In genomic region chr1:44819594-44820327, GRCh38 we compare ENCODE assay signal across 8 cellular contexts. TPM values are rescaled to one million over a fixed set of nuclear protein-coding genes. Genes with fewer than 3 reads are reported as not detected.
DNase-seq lines count a peak whose midpoint lies in the region; ATAC-seq and TF ChIP-seq lines count a peak whose summit lies in the region.

No MANE protein-coding gene starts in this region.

- TF ChIP-seq POLR2A in transverse colon (IDR thresholded peaks at IDR 0.05) = peak; percentile 98

- intact Hi-C loops in Right ventricle myocardium superior (cut with DNase I) = no loop called here
- intact Hi-C loops in transverse colon (cut with DNase I; ENCODE audit: low total_unique reads) = no loop called here

- peak overlapping the region; percentile 56 for H2AFZ ChIP-seq in parathyroid adenoma

- 0% methylated on average over 17 to 34 of the region's 34 CpGs for WGBS in transverse colon (ENCODE audit: low coverage in 1 of 2), 2 donors

- peaks cover 14% of the 10 kb centered on the region for H3K4me1 ChIP-seq in CD8-positive, alpha-beta memory T cell (ENCODE audit: insufficient read depth, low read length)
- H3K4me1 ChIP-seq in parathyroid adenoma (no peaks in the 10 kb centered on the region), transverse colon (peaks cover 3 to 23% (median 12%) of the 10 kb centered on the region in 4 donors)

- peak overlapping the region; percentile 99 for H3K27ac ChIP-seq in CD8-positive, alpha-beta memory T cell (ENCODE audit: low read depth, low read length)
- H3K27ac ChIP-seq in SK-N-MC = peak overlapping the region; percentile 88
- H3K27ac ChIP-seq in parathyroid adenoma = peak overlapping the region; percentile 74
- peak overlapping the region; percentile 90 to 94 (median 90) for H3K27ac ChIP-seq in transverse colon

- no peaks in the 10 kb centered on the region for H3K9me3 ChIP-seq in CD8-positive, alpha-beta memory T cell (ENCODE audit: low read length)
- H3K9me3 ChIP-seq in SK-N-MC (ENCODE audit: low read depth, low read length) (no peaks in the 10 kb centered on the region), parathyroid adenoma (ENCODE audit: control insufficient read depth, low read length) (no peaks in the 10 kb centered on the region), transverse colon (no peaks in the 10 kb centered on the region)

- CTCF ChIA-PET in CD8-positive, alpha-beta memory T cell (lab: Charles Lee) = interaction anchor here (0.8 to 11.7 kb wide), 11 partner anchors 10 to 521 kb away, joined by 3 to 112 read pairs (median 5); partner anchors contain the start of genes BTBD19, HECTD3, MUTYH and PLK3

- H3K36me3 Mint-ChIP-seq in CD8-positive, alpha-beta memory T cell = peaks cover 0 to 5% (median 0%) of the 10 kb centered on the region in 3 donors
- H3K36me3 Mint-ChIP-seq in activated naive CD8-positive, alpha-beta T cell treated with anti-CD3 and anti-CD28 coated beads, Interleukin-2, amount 10 ng/mL, durations not matched to agents 7 days and 5 days = peaks cover 6% of the 10 kb centered on the region

- H3K9me3 Mint-ChIP-seq in CD8-positive, alpha-beta memory T cell = no peaks in the 10 kb centered on the region
- no peaks in the 10 kb centered on the region for H3K9me3 Mint-ChIP-seq in activated naive CD8-positive, alpha-beta T cell treated with anti-CD3 and anti-CD28 coated beads, Interleukin-2, amount 10 ng/mL, durations not matched to agents 7 days and 5 days

- peak overlapping the region; percentile 91 to 98 (median 95) for H3K4me3 Mint-ChIP-seq in CD8-positive, alpha-beta memory T cell
- H3K4me3 Mint-ChIP-seq in activated naive CD8-positive, alpha-beta T cell treated with anti-CD3 and anti-CD28 coated beads, Interleukin-2, amount 10 ng/mL, durations not matched to agents 7 days and 5 days = peak overlapping the region; percentile 92

- peak; percentile 65 to 89 (median 85) for DNase-seq in CD8-positive, alpha-beta memory T cell
- peak; percentile 90 for DNase-seq in HK-2 (ENCODE audit: unreplicated experiment)
- DNase-seq in SK-N-MC (ENCODE audit: low read depth, low spot score) = peak; percentile 90
- DNase-seq in activated naive CD8-positive, alpha-beta T cell treated with anti-CD3 and anti-CD28 coated beads, Interleukin-2, amount 10 ng/mL, durations not matched to agents 7 days and 5 days = peak; percentile 84
- DNase-seq in Right ventricle myocardium superior = peak; percentile 88
- peak; percentile 86 for DNase-seq in transverse colon

- peak overlapping the region; percentile 72 for H3K4me3 ChIP-seq in CD8-positive, alpha-beta memory T cell (ENCODE audit: low read length)
- H3K4me3 ChIP-seq in SK-N-MC = peak overlapping the region; percentile 72
- H3K4me3 ChIP-seq in parathyroid adenoma (ENCODE audit: low read depth, low read length) = peak overlapping the region; percentile 48
- peak overlapping the region; percentile 27 to 57 (median 42) for H3K4me3 ChIP-seq in transverse colon

- peak overlapping the region; percentile 30 for H3K4me2 ChIP-seq in parathyroid adenoma (ENCODE audit: low read length)

- peak overlapping the region; percentile 65 for H3K9ac ChIP-seq in SK-N-MC (ENCODE audit: insufficient read length)
- H3K9ac ChIP-seq in parathyroid adenoma = no peak overlapping the region

- peak overlapping the region; percentile 100 for H3K27ac Mint-ChIP-seq in CD8-positive, alpha-beta memory T cell
- H3K27ac Mint-ChIP-seq in activated naive CD8-positive, alpha-beta T cell treated with anti-CD3 and anti-CD28 coated beads, Interleukin-2, amount 10 ng/mL, durations not matched to agents 7 days and 5 days = peak overlapping the region; percentile 99

- POLR2A ChIA-PET in CD8-positive, alpha-beta memory T cell (lab: Charles Lee) = interaction anchor here (0.7 to 7.5 kb wide), 16 partner anchors 11 to 520 kb away, joined by 3 to 122 read pairs (median 6); partner anchors contain the start of genes BEST4, BTBD19, DYNLT4 and HECTD3
- POLR2A ChIA-PET in activated naive CD8-positive, alpha-beta T cell treated with anti-CD3 and anti-CD28 coated beads, Interleukin-2, amount 10 ng/mL, durations not matched to agents 7 days and 5 days (lab: Charles Lee) = interaction anchor here (0.6 to 7.9 kb wide), 31 partner anchors 10 to 672 kb away, joined by 3 to 360 read pairs (median 5); partner anchors contain the start of genes BEST4, BTBD19, DYNLT4 and EIF2B3

- peak; percentile 74 for ATAC-seq in GM19463 (IDR thresholded peaks at IDR 0.05; ENCODE audit: unreplicated experiment)
- ATAC-seq in activated naive CD8-positive, alpha-beta T cell treated with anti-CD3 and anti-CD28 coated beads, Interleukin-2, amount 10 ng/mL, durations not matched to agents 7 days and 5 days (ENCODE audit: low read depth) = peak; percentile 88
- ATAC-seq in Right ventricle myocardium superior (ENCODE audit: poor library complexity) = peak; percentile 92

- in situ Hi-C loops in transverse colon (cut with MboI; ENCODE audit: low pct_ligation_motif_present in 1 of 4, low pct_unique_long_range_greater_than_20kb in 1 of 4, low sequenced_read_pairs in 3 of 4) = no loop called here

- no peaks in the 10 kb centered on the region for H3K27me3 Mint-ChIP-seq in CD8-positive, alpha-beta memory T cell
- no peaks in the 10 kb centered on the region for H3K27me3 Mint-ChIP-seq in activated naive CD8-positive, alpha-beta T cell treated with anti-CD3 and anti-CD28 coated beads, Interleukin-2, amount 10 ng/mL, durations not matched to agents 7 days and 5 days

- H3K4me1 Mint-ChIP-seq in CD8-positive, alpha-beta memory T cell = peaks cover 32 to 44% (median 40%) of the 10 kb centered on the region in 3 donors
- H3K4me1 Mint-ChIP-seq in activated naive CD8-positive, alpha-beta T cell treated with anti-CD3 and anti-CD28 coated beads, Interleukin-2, amount 10 ng/mL, durations not matched to agents 7 days and 5 days = peaks cover 36% of the 10 kb centered on the region

- TF ChIP-seq CTCF in parathyroid adenoma (IDR thresholded peaks at IDR 0.05) (no peak), transverse colon (IDR thresholded peaks at IDR 0.05) (peak in 2 of 5 experiments; percentile 8 to 9)

- no peaks in the 10 kb centered on the region for H3K36me3 ChIP-seq in CD8-positive, alpha-beta memory T cell (ENCODE audit: insufficient read depth, low read length)
- H3K36me3 ChIP-seq in SK-N-MC (ENCODE audit: insufficient read depth, low read length) = no peaks in the 10 kb centered on the region
- H3K36me3 ChIP-seq in parathyroid adenoma (ENCODE audit: control insufficient read depth, insufficient read depth, low read length) = no peaks in the 10 kb centered on the region
- no peaks in the 10 kb centered on the region for H3K36me3 ChIP-seq in transverse colon

- no peaks in the 10 kb centered on the region for H3K27me3 ChIP-seq in CD8-positive, alpha-beta memory T cell (ENCODE audit: insufficient read depth, low read length, poor library complexity, severe bottlenecking)
- H3K27me3 ChIP-seq in parathyroid adenoma (ENCODE audit: control insufficient read depth, insufficient read depth, low read length) (no peaks in the 10 kb centered on the region), transverse colon (no peaks in the 10 kb centered on the region)

- TF ChIP-seq EP300 in transverse colon (IDR thresholded peaks at IDR 0.05; ENCODE audit: low read depth) = no peak

- H3K79me2 ChIP-seq in parathyroid adenoma = no peaks in the 10 kb centered on the region

RNA-seq across cellular contexts. Expression of gene BTBD19, which starts 11.4 kb away (rescaled TPM):
- total RNA-seq in CD8-positive, alpha-beta memory T cell = 1 to 10 TPM; 7.3 to 7.8 TPM
- polyA plus RNA-seq in CD8-positive, alpha-beta memory T cell = 0.24 TPM
- total RNA-seq in activated naive CD8-positive, alpha-beta T cell treated with anti-CD3 and anti-CD28 coated beads, Interleukin-2, amount 10 ng/mL, durations not matched to agents 7 days and 5 days = 1 to 10 TPM; 5.2 to 5.6 TPM
- total RNA-seq in Right ventricle myocardium superior (1.9 TPM), transverse colon (10 to 100 TPM in 1 of 4 donors, 1 to 10 TPM in 3; 1.5 to 22.1 (median 3.7) TPM)

RNA-seq across cellular contexts. Expression of gene DYNLT4, which starts 12.6 kb away (rescaled TPM):
- under 1 TPM; 0.28 to 0.31 TPM for total RNA-seq in CD8-positive, alpha-beta memory T cell
- not detected for polyA plus RNA-seq in CD8-positive, alpha-beta memory T cell
- total RNA-seq in activated naive CD8-positive, alpha-beta T cell treated with anti-CD3 and anti-CD28 coated beads, Interleukin-2, amount 10 ng/mL, durations not matched to agents 7 days and 5 days = under 1 TPM; 0.43 to 0.97 TPM
- total RNA-seq in Right ventricle myocardium superior (1.1 TPM), transverse colon (1 to 10 TPM in 1 of 4 donors, not detected in 3; 1.4 TPM)

RNA-seq across cellular contexts. Expression of gene PLK3, which starts 19.6 kb away (rescaled TPM):
- total RNA-seq in CD8-positive, alpha-beta memory T cell = 100 to 1,000 TPM; 104 to 114 TPM
- 22.5 TPM for polyA plus RNA-seq in CD8-positive, alpha-beta memory T cell
- 10 to 100 TPM; 68.8 to 70.7 TPM for total RNA-seq in activated naive CD8-positive, alpha-beta T cell treated with anti-CD3 and anti-CD28 coated beads, Interleukin-2, amount 10 ng/mL, durations not matched to agents 7 days and 5 days
- total RNA-seq in Right ventricle myocardium superior = 6.2 TPM
- 10 to 100 TPM; 12.4 to 87.2 (median 16.3) TPM for total RNA-seq in transverse colon

RNA-seq across cellular contexts. Expression of gene PTCH2, which starts 23.3 kb away (rescaled TPM):
- total RNA-seq in CD8-positive, alpha-beta memory T cell = 1 to 10 TPM; 1.1 to 1.7 TPM
- not detected for polyA plus RNA-seq in CD8-positive, alpha-beta memory T cell
- 1 to 10 TPM; 1.0 to 1.6 TPM for total RNA-seq in activated naive CD8-positive, alpha-beta T cell treated with anti-CD3 and anti-CD28 coated beads, Interleukin-2, amount 10 ng/mL, durations not matched to agents 7 days and 5 days
- 0.30 TPM for total RNA-seq in Right ventricle myocardium superior
- 1 to 10 TPM in 1 of 4 donors, under 1 TPM in 2, not detected in 1; 0.14 to 1.2 (median 0.64) TPM for total RNA-seq in transverse colon

RNA-seq across cellular contexts. Expression of gene BEST4, which starts 31.8 kb away (rescaled TPM):
- 1 to 10 TPM; 1.2 to 1.4 TPM for total RNA-seq in CD8-positive, alpha-beta memory T cell
- 0.54 TPM for polyA plus RNA-seq in CD8-positive, alpha-beta memory T cell
- 1 to 10 TPM; 1.3 to 1.6 TPM for total RNA-seq in activated naive CD8-positive, alpha-beta T cell treated with anti-CD3 and anti-CD28 coated beads, Interleukin-2, amount 10 ng/mL, durations not matched to agents 7 days and 5 days
- not detected for total RNA-seq in Right ventricle myocardium superior
- 100 to 1,000 TPM in 2 of 4 donors, 10 to 100 TPM in 2; 48.8 to 208 (median 92.3) TPM for total RNA-seq in transverse colon

Comparison
In these comparisons a context has a peak if more than half of its experiments do, and no peak if none do; other contexts are left out.
1. Peak in every context shown above with its lines: DNase-seq, ATAC-seq, H3K4me3 ChIP-seq and H3K27ac ChIP-seq.